In genomic region chr14:37663498-37663897, GRCh38 we compare ENCODE assay signal across 11 cellular contexts.
"Had no signal": no experiment of that assay in that cellular context is flagged by ENCODE, and none has a peak within 500 bp of the region (broad histone marks: within the 10 kb centered on the region; RNA-seq: fewer than 3 reads in every experiment).

No MANE protein-coding gene starts in this region.

- ATAC-seq: GM23338, HCT116 had no signal

- H3K27ac ChIP-seq: GM23248 had no signal

- H3K36me3 ChIP-seq: HAP-1 had no signal

- H3K9ac ChIP-seq: GM23248 had no signal

- DNase-seq: GM23248, GOT3, H7, H9, HCEC 1CT, HFFc6 had no signal

- H3K4me2 ChIP-seq: GM23338 had no signal

- H3K4me3 ChIP-seq: GM23248, GM23338, HAP-1 had no signal

- FAIRE-seq: H1, H54 had no signal

- H2AFZ ChIP-seq: GM23248, GM23338 had no signal
